Comparison of ENCODE assay signal across 28 cellular contexts in the genomic region with DNA sequence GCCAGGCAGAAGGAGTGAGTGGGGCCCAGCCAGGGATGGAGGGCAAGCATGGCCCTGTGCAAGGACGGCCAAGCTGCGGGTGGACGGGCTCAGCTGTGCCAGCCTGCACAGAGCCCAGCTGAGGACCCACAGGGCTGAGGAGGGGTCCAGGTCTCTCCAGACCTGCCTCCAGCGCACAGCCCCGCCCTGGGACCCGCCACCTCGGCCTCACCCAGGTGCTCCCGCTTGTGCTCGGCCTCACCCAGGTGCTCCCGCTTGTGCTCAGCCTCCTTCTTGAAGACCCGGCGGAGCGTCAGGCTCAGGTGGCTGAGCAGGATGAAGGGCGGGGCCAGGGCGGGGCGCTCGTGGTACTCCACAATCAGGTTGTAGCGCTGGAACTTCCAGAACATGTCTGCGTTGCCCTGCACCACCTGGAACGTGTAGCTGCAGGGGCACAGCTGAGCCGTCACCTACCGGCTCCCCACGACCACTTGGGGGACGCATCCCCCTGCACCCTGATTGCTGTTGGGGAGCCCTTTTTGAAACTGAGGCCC. TPM values are rescaled to one million over a fixed set of nuclear protein-coding genes. Genes with fewer than 3 reads are reported as not detected.
"Had no signal": no experiment of that assay in that cellular context is flagged by ENCODE, and none has a peak within 500 bp of the region (broad histone marks: within the 10 kb centered on the region; RNA-seq: fewer than 3 reads in every experiment).

No MANE protein-coding gene starts in this region.

- ATAC-seq: effector memory CD8-positive, alpha-beta T cell; gastrocnemius medialis; T-cell had no signal

- H3K27ac ChIP-seq: colonic mucosa, esophagus muscularis mucosa, gastrocnemius medialis, left ventricle myocardium inferior, parathyroid adenoma, skin epidermis, tibial artery had no signal

- H3K4me3 ChIP-seq: colonic mucosa, dorsolateral prefrontal cortex, esophagus muscularis mucosa, gastrocnemius medialis, left ventricle myocardium inferior, skin epidermis, tibial artery had no signal

- H2AFZ ChIP-seq: parathyroid adenoma had no signal

- H3K79me2 ChIP-seq: parathyroid adenoma had no signal

- DNase-seq: activated CD4-positive, alpha-beta T cell treated with anti-CD3 and anti-CD28 coated beads, Interleukin-2, amount 50 U/mL, for 4 hours; activated CD8-positive, alpha-beta memory T cell treated with anti-CD3 and anti-CD28 coated beads, Interleukin-2, amount 50 U/mL, for 48 hours; activated effector memory CD4-positive, alpha-beta T cell treated with Interleukin-2 at 50 U/mL for 16 hours; activated naive CD4-positive, alpha-beta T cell treated with anti-CD3 and anti-CD28 coated beads for 36 hours; activated naive CD8-positive, alpha-beta T cell treated with anti-CD3 and anti-CD28 coated beads, Interleukin-2, amount 10 ng/mL, durations not matched to agents 7 days and 5 days; activated T-cell treated with anti-CD3 and anti-CD28 coated beads, Interleukin-2, amount 50 U/mL, for 48 hours; amniotic stem cell; colonic mucosa; dorsolateral prefrontal cortex; effector memory CD8-positive, alpha-beta T cell; gastrocnemius medialis; hippocampal formation; kidney glomerular epithelial cell; left ventricle myocardium inferior; nephron progenitor cell; nucleus accumbens; stimulated activated CD4-positive, alpha-beta T cell treated with anti-CD3 and anti-CD28 coated beads, Interleukin-1b, Interleukin-23, amount 100 ng/mL, for 48 hours; stimulated activated naive CD8-positive, alpha-beta T cell treated with anti-CD3 and anti-CD28 coated beads, Interleukin-15, amount 100 ng/mL, for 72 hours; T-cell; tibial artery had no signal

- H3K9ac ChIP-seq: parathyroid adenoma had no signal

- H3K9me3 ChIP-seq: colonic mucosa, esophagus muscularis mucosa, gastrocnemius medialis, left ventricle myocardium inferior, tibial artery had no signal

- H3K27me3 ChIP-seq: colonic mucosa, dorsolateral prefrontal cortex, gastrocnemius medialis had no signal

- FAIRE-seq: bronchial epithelial cell, endothelial cell of umbilical vein, TTC549 had no signal

- H3K36me3 ChIP-seq: colonic mucosa had no signal

- H3K4me1 ChIP-seq: parathyroid adenoma had no signal

RNA-seq across cellular contexts. Expression of a gene that starts 37.4 kb away (rescaled TPM):
- total RNA-seq: activated CD8-positive, alpha-beta memory T cell treated with anti-CD3 and anti-CD28 coated beads for 36 hours; activated naive CD4-positive, alpha-beta T cell treated with anti-CD3 and anti-CD28 coated beads for 36 hours; activated naive CD8-positive, alpha-beta T cell treated with anti-CD3 and anti-CD28 coated beads, Interleukin-2, amount 10 ng/mL, durations not matched to agents 7 days and 5 days; bronchial epithelial cell; endothelial cell of umbilical vein; esophagus muscularis mucosa; gastrocnemius medialis; left ventricle myocardium inferior; lung microvascular endothelial cell had no signal
- polyA plus RNA-seq: endothelial cell of umbilical vein had no signal

RNA-seq across cellular contexts. Expression of a gene that starts 37.9 kb away (rescaled TPM):
- total RNA-seq: lung microvascular endothelial cell had no signal
